Comparison of ENCODE assay signal across 23 cellular contexts in the genomic region with DNA sequence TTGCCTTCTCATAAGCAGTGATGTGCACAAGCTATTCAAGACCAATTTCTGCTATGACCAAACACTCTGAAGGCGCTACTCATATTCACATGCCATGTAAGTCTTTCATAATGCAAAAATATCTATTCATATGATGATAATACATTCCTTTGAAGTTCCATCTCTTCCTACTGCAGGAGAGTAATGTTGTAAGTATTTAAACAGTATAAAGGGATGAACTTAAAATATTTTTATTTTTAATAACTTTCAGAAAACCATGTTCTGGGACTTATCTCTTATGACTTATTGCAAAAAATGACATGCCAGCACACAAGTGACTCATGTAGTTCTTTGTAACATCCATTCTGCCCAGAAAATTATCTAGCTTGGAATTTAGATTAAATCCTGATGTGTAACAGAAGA.
"Had no signal": no experiment of that assay in that cellular context is flagged by ENCODE, and none has a peak within 500 bp of the region (broad histone marks: within the 10 kb centered on the region; RNA-seq: fewer than 3 reads in every experiment).

No MANE protein-coding gene starts in this region.

- H3K27ac ChIP-seq: gastrocnemius medialis, pancreas, tibial artery had no signal

- ATAC-seq: activated CD4-positive, alpha-beta T cell treated with anti-CD3 and anti-CD28 coated beads for 36 hours; gastrocnemius medialis; left ventricle myocardium superior; natural killer cell treated with Interleukin-12 subunit alpha and Interleukin-12 subunit beta and Interleukin-15 and Interleukin-18, amount 100 ng/mL, for 72 hours; pancreas; right cardiac atrium; stimulated activated naive CD8-positive, alpha-beta T cell treated with anti-CD3 and anti-CD28 coated beads, Interleukin-15, Interleukin-2, amounts not matched to agents 100 U/mL and 50 U/mL, for 24 hours had no signal

- H3K36me3 ChIP-seq: gastrocnemius medialis, pancreas, tibial artery had no signal

- H3K4me3 ChIP-seq: gastrocnemius medialis, pancreas, tibial artery had no signal

- DNase-seq: activated B cell treated with CpG ODN at 0.5 μM for 24 hours; activated CD4-positive, alpha-beta T cell treated with anti-CD3 and anti-CD28 coated beads for 36 hours; activated CD4-positive, alpha-beta T cell treated with anti-CD3 and anti-CD28 coated beads, Interleukin-2, amount 50 U/mL, for 48 hours; activated naive CD4-positive, alpha-beta T cell treated with Interleukin-2 at 50 U/mL for 16 hours; activated naive CD8-positive, alpha-beta T cell treated with anti-CD3 and anti-CD28 coated beads, Interleukin-2, amount 10 ng/mL, durations not matched to agents 7 days and 5 days; activated T-cell treated with anti-CD3 and anti-CD28 coated beads, Interleukin-2, amount 50 U/mL, for 48 hours; anterior cingulate cortex; effector CD4-positive, alpha-beta T cell; erythroblast; gastrocnemius medialis; hypothalamus; left ventricle myocardium superior; mammary epithelial cell; midbrain; pancreas; right cardiac atrium; stimulated activated CD4-positive, alpha-beta T cell treated with anti-CD3 and anti-CD28 coated beads, Interleukin-12 subunit alpha, Interleukin-12 subunit beta, amount 100 ng/mL, for 4 hours; stimulated activated CD4-positive, alpha-beta T cell treated with anti-CD3 and anti-CD28 coated beads, Interleukin-4, amount 100 ng/mL, for 4 hours; stimulated activated naive CD8-positive, alpha-beta T cell treated with anti-CD3 and anti-CD28 coated beads, Interleukin-15, Interleukin-2, amounts not matched to agents 100 U/mL and 50 U/mL, for 24 hours; substantia nigra; T1000; tibial artery had no signal

- H3K27me3 ChIP-seq: gastrocnemius medialis, pancreas, tibial artery had no signal

- H3K9me3 ChIP-seq: gastrocnemius medialis, tibial artery had no signal

- H3K4me1 ChIP-seq: gastrocnemius medialis, tibial artery had no signal
